Comparison of ENCODE assay signal across 2 cellular contexts in genomic region chr14:51925980-51926379, GRCh38.
TF ChIP-seq lines count a peak whose summit lies in the region.

No MANE protein-coding gene starts in this region.

TF ChIP-seq in HEK293, 187 proteins besides CTCF, POLR2A, EP300 and RAD21 (continued from another document):
- TF ChIP-seq, protein P1, sequence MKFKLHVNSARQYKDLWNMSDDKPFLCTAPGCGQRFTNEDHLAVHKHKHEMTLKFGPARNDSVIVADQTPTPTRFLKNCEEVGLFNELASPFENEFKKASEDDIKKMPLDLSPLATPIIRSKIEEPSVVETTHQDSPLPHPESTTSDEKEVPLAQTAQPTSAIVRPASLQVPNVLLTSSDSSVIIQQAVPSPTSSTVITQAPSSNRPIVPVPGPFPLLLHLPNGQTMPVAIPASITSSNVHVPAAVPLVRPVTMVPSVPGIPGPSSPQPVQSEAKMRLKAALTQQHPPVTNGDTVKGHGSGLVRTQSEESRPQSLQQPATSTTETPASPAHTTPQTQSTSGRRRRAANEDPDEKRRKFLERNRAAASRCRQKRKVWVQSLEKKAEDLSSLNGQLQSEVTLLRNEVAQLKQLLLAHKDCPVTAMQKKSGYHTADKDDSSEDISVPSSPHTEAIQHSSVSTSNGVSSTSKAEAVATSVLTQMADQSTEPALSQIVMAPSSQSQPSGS (tag by site-specific recombination; IDR thresholded peaks at IDR 0.05; ENCODE audit: low read depth) = peak; percentile 43; the same call in 1 of the 2 replicates

TF ChIP-seq in endothelial cell of umbilical vein, 7 proteins besides CTCF, POLR2A, EP300 and RAD21 (continued from another document):
- TF ChIP-seq FOS (IDR thresholded peaks at IDR 0.05; ENCODE audit: borderline replicate concordance, insufficient read depth, low read length) (no peak), EZH2 (IDR thresholded peaks at IDR 0.05; ENCODE audit: borderline replicate concordance, low read depth, low read length, severe bottlenecking) (no peak)
